9 cellular contexts compared by ENCODE assay signal in genomic region chr1:225896937-225897549, GRCh38. TPM values are rescaled to one million over a fixed set of nuclear protein-coding genes. Genes with fewer than 3 reads are reported as not detected.
DNase-seq lines count a peak whose midpoint lies in the region; ATAC-seq, FAIRE-seq and TF ChIP-seq lines count a peak whose summit lies in the region.
"Had no signal": no experiment of that assay in that cellular context is flagged by ENCODE, and none has a peak within 500 bp of the region (broad histone marks: within the 10 kb centered on the region; RNA-seq: fewer than 3 reads in every experiment).

No MANE protein-coding gene starts in this region.

- H3K9me3 Mint-ChIP-seq in H9 (no peaks in the 10 kb centered on the region; a peak in 2 of 5 replicates), nephron progenitor cell (no peaks in the 10 kb centered on the region)
- no peaks in the 10 kb centered on the region for H3K9me3 Mint-ChIP-seq in stimulated activated naive CD8-positive, alpha-beta T cell treated with anti-CD3 and anti-CD28 coated beads, Interleukin-15, amount 100 ng/mL, for 72 hours
- H3K9me3 Mint-ChIP-seq: neural crest cell had no signal

- no peak overlapping the region for H3K14ac ChIP-seq in H9 (ENCODE audit: insufficient read depth, low read length)

- H3K4me1 ChIP-seq in H9 (ENCODE audit: insufficient read depth, low read length) (peaks cover 12% of the 10 kb centered on the region; the same call in 1 of the 2 replicates), kidney (ENCODE audit: control insufficient read depth in 1 of 2, insufficient read depth in 1 of 2, low read depth in 1 of 2, low read length in 2 of 2) (no peaks in the 10 kb centered on the region), ovary (ENCODE audit: insufficient read depth) (no peaks in the 10 kb centered on the region)

- H2AFZ ChIP-seq in H9 (ENCODE audit: low read length) = no peak overlapping the region

- H4K20me1 ChIP-seq in H9 (ENCODE audit: control insufficient read depth, insufficient read depth, insufficient read length) = no peaks in the 10 kb centered on the region

- no peak overlapping the region for H2BK5ac ChIP-seq in H9 (ENCODE audit: insufficient read length, low read length)

- TF ChIP-seq POLR2A in GM15510 (IDR thresholded peaks at IDR 0.05; ENCODE audit: borderline replicate concordance, extremely low read depth, insufficient read length) (peak; percentile 29), ovary (IDR thresholded peaks at IDR 0.05) (no peak)

- H3K9ac ChIP-seq in H9 (ENCODE audit: extremely low read depth, insufficient read length, low read length) = no peak overlapping the region
- H3K9ac ChIP-seq in kidney (ENCODE audit: low read length in 2 of 2) = no peak overlapping the region

- no peak overlapping the region for H3K4ac ChIP-seq in H9 (ENCODE audit: low read depth, low read length)

- H2BK120ac ChIP-seq in H9 (ENCODE audit: low read depth, low read length, poor library complexity, severe bottlenecking) = no peak overlapping the region

- H3K36me3 Mint-ChIP-seq in H9 (ENCODE audit: insufficient read depth in 1 of 3, low read depth in 3 of 3) = no peaks in the 10 kb centered on the region; a peak in 1 of 7 replicates
- H3K36me3 Mint-ChIP-seq in nephron progenitor cell (ENCODE audit: low read depth) = no peaks in the 10 kb centered on the region

- H3K4me3 Mint-ChIP-seq in H9 (peak overlapping the region in 1 of 2 experiments; percentile 21; a peak in 2 of 5 replicates), nephron progenitor cell (no peak overlapping the region)
- peak overlapping the region; percentile 71 to 84 for H3K4me3 Mint-ChIP-seq in stimulated activated naive CD8-positive, alpha-beta T cell treated with anti-CD3 and anti-CD28 coated beads, Interleukin-15, amount 100 ng/mL, for 72 hours
- H3K4me3 Mint-ChIP-seq: neural crest cell had no signal

- no peak overlapping the region for H4K91ac ChIP-seq in H9 (ENCODE audit: insufficient read length, low read depth, low read length)

- WGBS in H9 (ENCODE audit: extremely low coverage, insufficient read length, low lambda C conversion rate) = no CpG with 5 or more reads among the region's 7 CpGs
- WGBS in ovary, 3 donors = 66 to 71% (median 70%) methylated on average over 7 of the region's 7 CpGs

- H2AK5ac ChIP-seq in H9 (ENCODE audit: insufficient read length, low read length) = no peak overlapping the region

- H3K27me3 ChIP-seq in H9 (ENCODE audit: insufficient read depth, low read length) = no peaks in the 10 kb centered on the region
- no peaks in the 10 kb centered on the region for H3K27me3 ChIP-seq in ovary

- no peaks in the 10 kb centered on the region for H3K23me2 ChIP-seq in H9 (ENCODE audit: insufficient read length, low read depth, low read length, poor library complexity, severe bottlenecking)

- no peak overlapping the region for H2BK12ac ChIP-seq in H9 (ENCODE audit: insufficient read length, low read depth, low read length)

- H3K4me3 ChIP-seq in kidney (ENCODE audit: low read length in 2 of 2) (no peak overlapping the region), ovary (no peak overlapping the region)

- H3K36me3 ChIP-seq in kidney (ENCODE audit: control insufficient read depth in 1 of 2, insufficient read depth in 2 of 2, low read length in 2 of 2) = no peaks in the 10 kb centered on the region
- no peaks in the 10 kb centered on the region for H3K36me3 ChIP-seq in ovary

- H3K4me1 Mint-ChIP-seq in H9 (peaks cover 38 to 40% of the 10 kb centered on the region in 2 experiments), nephron progenitor cell (peaks cover 19% of the 10 kb centered on the region)
- peaks cover 43% of the 10 kb centered on the region for H3K4me1 Mint-ChIP-seq in stimulated activated naive CD8-positive, alpha-beta T cell treated with anti-CD3 and anti-CD28 coated beads, Interleukin-15, amount 100 ng/mL, for 72 hours

- TF ChIP-seq CTCF in H9 (conservative IDR thresholded peaks at IDR 0.05) = no peak
- no peak for TF ChIP-seq CTCF in kidney (IDR thresholded peaks at IDR 0.05; ENCODE audit: borderline replicate concordance, extremely low read depth, insufficient read depth)
- no peak for TF ChIP-seq CTCF in nephron progenitor cell (IDR thresholded peaks at IDR 0.05)
- no peak for TF ChIP-seq CTCF in ovary (IDR thresholded peaks at IDR 0.05)

- H2BK15ac ChIP-seq in H9 (ENCODE audit: low read depth, low read length) = no peak overlapping the region

- no peak overlapping the region for H3K4me2 ChIP-seq in H9 (ENCODE audit: insufficient read depth, insufficient read length, low read length)

- no peak overlapping the region for H3K27ac ChIP-seq in H9 (ENCODE audit: insufficient read length, low read depth, low read length)
- no peak overlapping the region for H3K27ac ChIP-seq in kidney (ENCODE audit: low read depth in 2 of 2, low read length in 2 of 2)
- H3K27ac ChIP-seq in ovary = no peak overlapping the region

- H4K8ac ChIP-seq in H9 (replicated peaks; ENCODE audit: insufficient read length, low read depth, low read length) = no peak overlapping the region

- DNase-seq in H9 = no peak
- DNase-seq in M059J (ENCODE audit: low read depth) = peak; percentile 81
- DNase-seq in activated CD8-positive, alpha-beta memory T cell treated with anti-CD3 and anti-CD28 coated beads, Interleukin-2, amount 50 U/mL, for 24 hours (ENCODE audit: extremely low read depth) = peak; percentile 49
- peak; percentile 59 for DNase-seq in kidney
- peak; percentile 63 to 82 for DNase-seq in stimulated activated naive CD8-positive, alpha-beta T cell treated with anti-CD3 and anti-CD28 coated beads, Interleukin-15, amount 100 ng/mL, for 72 hours
- DNase-seq in nephron progenitor cell = no peak
- DNase-seq in ovary = no peak

- no peak for FAIRE-seq in kidney (lab: Jason Lieb, UNC)

- intact Hi-C loops in kidney (cut with DNase I) = no loop called here
- intact Hi-C loops in ovary (cut with DNase I) = no loop called here

- TF ChIP-seq EP300 in ovary (IDR thresholded peaks at IDR 0.05) = no peak

- no peaks in the 10 kb centered on the region for H3K79me1 ChIP-seq in H9 (ENCODE audit: insufficient read depth, low read depth, low read length, poor library complexity, severe bottlenecking)

- H3K27ac Mint-ChIP-seq in H9 (peak overlapping the region in 2 of 3 experiments; percentile 49 to 91; a peak in 3 of 7 replicates), nephron progenitor cell (no peak overlapping the region)
- peak overlapping the region; percentile 88 to 90 for H3K27ac Mint-ChIP-seq in stimulated activated naive CD8-positive, alpha-beta T cell treated with anti-CD3 and anti-CD28 coated beads, Interleukin-15, amount 100 ng/mL, for 72 hours

- no peak overlapping the region for H3T11ph ChIP-seq in H9 (ENCODE audit: low read length)

- H4K5ac ChIP-seq in H9 (ENCODE audit: insufficient read length, low read depth, low read length) = no peak overlapping the region

- no peak overlapping the region for H3K56ac ChIP-seq in H9 (ENCODE audit: insufficient read length, low read depth, low read length)

- H3K23ac ChIP-seq in H9 (ENCODE audit: insufficient read length, low read depth, low read length) = no peak overlapping the region

- H2BK20ac ChIP-seq in H9 (ENCODE audit: low read depth, low read length, poor library complexity, severe bottlenecking) = no peak overlapping the region

- no peaks in the 10 kb centered on the region for H3K79me2 ChIP-seq in H9 (ENCODE audit: insufficient read depth, low read length)

- ATAC-seq in stimulated activated naive CD8-positive, alpha-beta T cell treated with anti-CD3 and anti-CD28 coated beads, Interleukin-15, amount 100 ng/mL, for 72 hours = peak; percentile 100

- H3K27me3 Mint-ChIP-seq in H9 (ENCODE audit: low read depth) (peaks cover 2% of the 10 kb centered on the region), nephron progenitor cell (ENCODE audit: low read depth, poor library complexity) (peaks cover 6% of the 10 kb centered on the region)
- H3K27me3 Mint-ChIP-seq in stimulated activated naive CD8-positive, alpha-beta T cell treated with anti-CD3 and anti-CD28 coated beads, Interleukin-15, amount 100 ng/mL, for 72 hours = no peaks in the 10 kb centered on the region

- H3K18ac ChIP-seq in H9 (ENCODE audit: insufficient read length, low read depth, low read length) = no peak overlapping the region

- H3K9me3 ChIP-seq in H9 (ENCODE audit: control insufficient read depth, low read depth, low read length) (no peaks in the 10 kb centered on the region), kidney (ENCODE audit: control insufficient read depth in 1 of 2, low read length in 2 of 2) (no peaks in the 10 kb centered on the region), ovary (no peaks in the 10 kb centered on the region)

RNA-seq across cellular contexts. Expression of gene LEFTY1, which starts 8.1 kb away (rescaled TPM):
- total RNA-seq in H9 (2021) = 102 and 107 TPM in 2 replicates
- 0.10 TPM in 1 of 2 replicates, not detected in the other for total RNA-seq in M059J (2014; rRNA removed; shearing (Covaris generic))
- 8.6 TPM for total RNA-seq in kidney
- polyA plus RNA-seq in kidney (ENCODE audit: insufficient read depth, low read depth, low replicate concordance) = 0.41 TPM
- total RNA-seq in ovary = 1 to 10 TPM; 1.3 to 5.1 (median 2.0) TPM
- 1 to 10 TPM in 1 of 2 donors, under 1 TPM in 1; 0.43 to 3.8 TPM for polyA plus RNA-seq in ovary

RNA-seq across cellular contexts. Expression of gene TMEM63A, which starts 14.9 kb away (rescaled TPM):
- total RNA-seq in H9 (2021) (75.7 and 80.7 TPM in 2 replicates), kidney (159 TPM), ovary (10 to 100 TPM; 42.4 to 82.8 (median 65.5) TPM)
- total RNA-seq in M059J (2014; rRNA removed; shearing (Covaris generic)) = 11.3 and 16.3 TPM in 2 replicates
- polyA plus RNA-seq in kidney (ENCODE audit: insufficient read depth, low read depth, low replicate concordance) (25.5 TPM), ovary (10 to 100 TPM; 29.6 to 36.2 TPM)

RNA-seq across cellular contexts. Expression of gene PYCR2, which starts 27.0 kb away (rescaled TPM):
- total RNA-seq in H9 (2021) (104 TPM in 2 replicates), kidney (79.3 TPM), ovary (10 to 100 TPM; 48.8 to 93.3 (median 58.7) TPM)
- total RNA-seq in M059J (2014; rRNA removed; shearing (Covaris generic)) = 31.6 and 60.0 TPM in 2 replicates
- polyA plus RNA-seq in kidney (ENCODE audit: insufficient read depth, low read depth, low replicate concordance) (72.4 TPM), ovary (10 to 100 TPM; 35.8 to 66.1 TPM)

RNA-seq across cellular contexts. Expression of gene LEFTY2, which starts 44.0 kb away (rescaled TPM):
- total RNA-seq in H9 (2021) = 16.3 and 16.9 TPM in 2 replicates
- not detected in 2 replicates for total RNA-seq in M059J (2014; rRNA removed; shearing (Covaris generic))
- 0.13 TPM for total RNA-seq in kidney
- 0.28 TPM for polyA plus RNA-seq in kidney (ENCODE audit: insufficient read depth, low read depth, low replicate concordance)
- total RNA-seq in ovary = 100 to 1,000 TPM in 1 of 7 donors, 10 to 100 TPM in 5, 1 to 10 TPM in 1; 9.7 to 196 (median 21.4) TPM
- polyA plus RNA-seq in ovary = 10 to 100 TPM; 20.3 to 37.2 TPM
- total RNA-seq: neural crest cell had no signal

Comparison
In these comparisons a context has a peak if more than half of its experiments do, and no peak if none do; other contexts are left out.
1. DNase-seq: peak in M059J (single experiment), activated CD8-positive, alpha-beta memory T cell treated with anti-CD3 and anti-CD28 coated beads, Interleukin-2, amount 50 U/mL, for 24 hours (single experiment), kidney (single experiment) and stimulated activated naive CD8-positive, alpha-beta T cell treated with anti-CD3 and anti-CD28 coated beads, Interleukin-15, amount 100 ng/mL, for 72 hours (2 of 2); none in H9 (single experiment), nephron progenitor cell (single experiment) and ovary (0 of 5).
2. RNA of gene LEFTY1, which starts 8.1 kb away (total RNA-seq): 102 to 107 TPM in H9; 8.6 TPM in kidney (single experiment), 1.3 to 5.1 TPM in ovary and 0.10 TPM in M059J; every median in the first group is over 10 times any median in the second.